6 cellular contexts compared by ENCODE assay signal in genomic region chr2:15281681-15282080, GRCh38.
"Had no signal": no experiment of that assay in that cellular context is flagged by ENCODE, and none has a peak within 500 bp of the region (broad histone marks: within the 10 kb centered on the region; RNA-seq: fewer than 3 reads in every experiment).

No MANE protein-coding gene starts in this region.

- H3K4me3 ChIP-seq: GM23338, K562 had no signal

- ATAC-seq: GM23338, K562 had no signal

- H3K4me2 ChIP-seq: GM23338 had no signal

- H2AFZ ChIP-seq: GM23338 had no signal

- DNase-seq: H9, HCEC 1CT, IMR-90, KG1 had no signal
